22 cellular contexts compared by ENCODE assay signal in the genomic region with DNA sequence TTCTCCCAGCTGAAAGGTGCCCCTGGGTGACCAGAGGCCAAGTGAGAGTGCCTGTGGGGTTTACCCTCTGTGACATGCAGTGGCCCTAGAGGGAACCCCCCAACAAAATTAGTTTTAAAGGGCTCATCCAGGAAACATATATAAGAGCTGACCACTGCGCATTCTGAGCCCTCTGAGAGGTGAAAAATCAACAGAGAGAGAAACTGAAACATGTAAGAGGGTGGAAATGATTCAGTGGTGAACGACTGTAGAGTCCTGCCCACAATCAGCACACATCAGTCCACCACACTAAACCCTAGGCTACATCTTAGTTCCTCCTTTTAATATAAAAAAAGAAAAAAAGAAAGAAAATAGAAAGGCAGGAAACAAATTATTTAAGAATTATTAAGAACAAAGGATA. TPM values are rescaled to one million over a fixed set of nuclear protein-coding genes. Genes with fewer than 3 reads are reported as not detected.
A peak's percentile ranks its signal among the peaks of the same experiment; 100 is the strongest.
DNase-seq lines count a peak whose midpoint lies in the region; ATAC-seq and TF ChIP-seq lines count a peak whose summit lies in the region.
"Had no signal": no experiment of that assay in that cellular context is flagged by ENCODE, and none has a peak within 500 bp of the region (broad histone marks: within the 10 kb centered on the region; RNA-seq: fewer than 3 reads in every experiment).

No MANE protein-coding gene starts in this region.

- no peaks in the 10 kb centered on the region for H3K9me3 ChIP-seq in CD8-positive, alpha-beta memory T cell (ENCODE audit: low read length)
- H3K9me3 ChIP-seq: neutrophil had no signal

- H3K4me1 Mint-ChIP-seq in mesothelial cell of epicardium: peaks cover 9% of the 10 kb centered on the region
- no peaks in the 10 kb centered on the region for H3K4me1 Mint-ChIP-seq in CD8-positive, alpha-beta memory T cell
- H3K4me1 Mint-ChIP-seq: activated CD4-positive, alpha-beta T cell treated with anti-CD3 and anti-CD28 coated beads for 36 hours had no signal

- CTCF ChIA-PET in CD8-positive, alpha-beta memory T cell (lab: Charles Lee): no interaction called here

- no peaks in the 10 kb centered on the region for H3K27me3 ChIP-seq in CD8-positive, alpha-beta memory T cell (ENCODE audit: insufficient read depth, low read length, poor library complexity, severe bottlenecking)
- H3K27me3 ChIP-seq: neutrophil had no signal

- peak; percentile 43 for ATAC-seq in GM18520 (IDR thresholded peaks at IDR 0.05; ENCODE audit: unreplicated experiment)
- ATAC-seq in GM21619 (IDR thresholded peaks at IDR 0.05; ENCODE audit: unreplicated experiment): peak; percentile 82
- peak; percentile 82 for ATAC-seq in HG03342 (IDR thresholded peaks at IDR 0.05; ENCODE audit: unreplicated experiment)
- no peak for ATAC-seq in stimulated activated naive CD8-positive, alpha-beta T cell treated with anti-CD3 and anti-CD28 coated beads, Interleukin-15, Interleukin-2, amounts not matched to agents 100 U/mL and 50 U/mL, for 24 hours
- ATAC-seq in GM18505 (IDR thresholded peaks at IDR 0.05; ENCODE audit: unreplicated experiment): no peak
- ATAC-seq: activated CD4-positive, alpha-beta T cell treated with anti-CD3 and anti-CD28 coated beads for 36 hours had no signal

- POLR2A ChIA-PET in CD8-positive, alpha-beta memory T cell (lab: Charles Lee): no interaction called here

- no peaks in the 10 kb centered on the region for H3K36me3 ChIP-seq in CD8-positive, alpha-beta memory T cell (ENCODE audit: insufficient read depth, low read length)
- H3K36me3 ChIP-seq: neutrophil had no signal

- TF ChIP-seq CTCF in mesothelial cell of epicardium (IDR thresholded peaks at IDR 0.05; ENCODE audit: unreplicated experiment): no peak

- no peak overlapping the region for H3K4me3 Mint-ChIP-seq in mesothelial cell of epicardium
- H3K4me3 Mint-ChIP-seq in CD8-positive, alpha-beta memory T cell: no peak overlapping the region
- H3K4me3 Mint-ChIP-seq: activated CD4-positive, alpha-beta T cell treated with anti-CD3 and anti-CD28 coated beads for 36 hours had no signal

- TF ChIP-seq POLR2A in GM18505 (IDR thresholded peaks at IDR 0.05; ENCODE audit: borderline replicate concordance, extremely low read depth, insufficient read depth, insufficient read length): no peak

- peak overlapping the region; percentile 23 for H3K27ac Mint-ChIP-seq in mesothelial cell of epicardium
- no peak overlapping the region for H3K27ac Mint-ChIP-seq in CD8-positive, alpha-beta memory T cell
- H3K27ac Mint-ChIP-seq: activated CD4-positive, alpha-beta T cell treated with anti-CD3 and anti-CD28 coated beads for 36 hours; activated T-helper 2 cell treated with anti-CD3 and anti-CD28 coated beads, Interferon-gamma antibody, Interleukin-2, Interleukin-4, amounts not matched to agents 10 μg/mL and 5 μg/mL and 100 μg/mL, durations not matched to agents 14 hours and 24 hours and 36 hours had no signal

- peaks cover 32% of the 10 kb centered on the region for H3K9me3 Mint-ChIP-seq in mesothelial cell of epicardium
- peaks cover 2 to 27% (median 24%) of the 10 kb centered on the region in 5 donors for H3K9me3 Mint-ChIP-seq in CD8-positive, alpha-beta memory T cell

- no peak overlapping the region for H3K4me3 ChIP-seq in CD8-positive, alpha-beta memory T cell (ENCODE audit: low read length)
- H3K4me3 ChIP-seq: coronary artery, smooth muscle cell had no signal

- no peaks in the 10 kb centered on the region for H3K36me3 Mint-ChIP-seq in mesothelial cell of epicardium
- H3K36me3 Mint-ChIP-seq in CD8-positive, alpha-beta memory T cell: peaks cover 0 to 17% (median 0%) of the 10 kb centered on the region in 3 donors

- no peak for DNase-seq in mesothelial cell of epicardium (ENCODE audit: low spot score in 2 of 2, unreplicated experiment in 2 of 2)
- no peak for DNase-seq in stimulated activated naive CD8-positive, alpha-beta T cell treated with anti-CD3 and anti-CD28 coated beads, Interleukin-15, Interleukin-2, amounts not matched to agents 100 U/mL and 50 U/mL, for 24 hours
- no peak for DNase-seq in CD8-positive, alpha-beta memory T cell
- DNase-seq in activated T-cell treated with anti-CD3 and anti-CD28 coated beads, Interleukin-2, amount 50 U/mL, for 48 hours: no peak
- DNase-seq: activated CD4-positive, alpha-beta T cell treated with anti-CD3 and anti-CD28 coated beads for 36 hours; DMS153; NCI-H1105 treated with DMSO at 0.1 percent for 48 hours; NCI-H526 treated with DMSO at 0.1 percent for 48 hours; Right ventricle myocardium superior; stimulated activated CD4-positive, alpha-beta T cell treated with anti-CD3 and anti-CD28 coated beads, Interleukin-4, amount 100 ng/mL, for 1 hour had no signal

- H3K4me1 ChIP-seq in CD8-positive, alpha-beta memory T cell (ENCODE audit: insufficient read depth, low read length): no peaks in the 10 kb centered on the region

- no peak overlapping the region for H3K27ac ChIP-seq in CD8-positive, alpha-beta memory T cell (ENCODE audit: low read depth, low read length)
- H3K27ac ChIP-seq: coronary artery, neutrophil had no signal

- peaks cover 4% of the 10 kb centered on the region for H3K27me3 Mint-ChIP-seq in mesothelial cell of epicardium (ENCODE audit: low read depth)
- peaks cover 22 to 61% of the 10 kb centered on the region in 2 donors for H3K27me3 Mint-ChIP-seq in CD8-positive, alpha-beta memory T cell

RNA-seq across cellular contexts. Expression of gene ACSM4, which starts 21.0 kb away (rescaled TPM):
- total RNA-seq in mesothelial cell of epicardium: not detected in 3 replicates
- total RNA-seq in CD8-positive, alpha-beta memory T cell: not detected
- not detected for polyA plus RNA-seq in CD8-positive, alpha-beta memory T cell
- total RNA-seq: activated CD4-positive, alpha-beta T cell treated with anti-CD3 and anti-CD28 coated beads for 36 hours; activated T-helper 2 cell treated with anti-CD3 and anti-CD28 coated beads, Interferon-gamma antibody, Interleukin-2, Interleukin-4, amounts not matched to agents 10 μg/mL and 5 μg/mL and 100 μg/mL, durations not matched to agents 14 hours and 24 hours and 36 hours; HT1080; liver; OCI-LY7; Right ventricle myocardium superior; smooth muscle cell had no signal
- polyA plus RNA-seq: AG04450, liver, smooth muscle cell had no signal

Comparison
In these comparisons a context has a peak if more than half of its experiments do, and no peak if none do; other contexts are left out.
1. ATAC-seq: peak in GM18520 (single experiment), GM21619 (single experiment) and HG03342 (single experiment); none in stimulated activated naive CD8-positive, alpha-beta T cell treated with anti-CD3 and anti-CD28 coated beads, Interleukin-15, Interleukin-2, amounts not matched to agents 100 U/mL and 50 U/mL, for 24 hours (single experiment) and GM18505 (single experiment).